Comparison of ENCODE assay signal across 19 cellular contexts in genomic region chr6:108331982-108332381, GRCh38.
"Had no signal": no experiment of that assay in that cellular context is flagged by ENCODE, and none has a peak within 500 bp of the region (broad histone marks: within the 10 kb centered on the region; RNA-seq: fewer than 3 reads in every experiment).

No MANE protein-coding gene starts in this region.

- H3K9ac ChIP-seq: KMS-11, SK-N-SH had no signal

- H3K27ac ChIP-seq: KMS-11, RWPE1 had no signal

- H3K9me3 ChIP-seq: SK-N-SH had no signal

- H3K4me2 ChIP-seq: KMS-11, SK-N-SH had no signal

- ATAC-seq: Panc1 had no signal

- DNase-seq: IMR-90, Kasumi-1, MM.1S, NCI-H1092 treated with DMSO at 0.1 percent for 48 hours, NCI-H1436, NCI-H187, NCI-H2029, NCI-H2081 treated with DMSO at 0.1 percent for 48 hours, NCI-H2171, NCI-H226, NCI-H446, NCI-H510A, NCI-H524 treated with DMSO at 0.1 percent for 48 hours, NCI-H774, SHP77, SK-N-SH had no signal
